16 cellular contexts compared by ENCODE assay signal in genomic region chr12:55909513-55909884, GRCh38. TPM values are rescaled to one million over a fixed set of nuclear protein-coding genes. Genes with fewer than 3 reads are reported as not detected.
DNase-seq lines count a peak whose midpoint lies in the region; ATAC-seq and TF ChIP-seq lines count a peak whose summit lies in the region.
"Had no signal": no experiment of that assay in that cellular context is flagged by ENCODE, and none has a peak within 500 bp of the region (broad histone marks: within the 10 kb centered on the region; RNA-seq: fewer than 3 reads in every experiment).

No MANE protein-coding gene starts in this region.

- H3K27ac ChIP-seq in HUES48 (ENCODE audit: low read depth, low read length) (peak overlapping the region; percentile 46), breast epithelium (peak overlapping the region; percentile 55 to 57), osteoblast (ENCODE audit: low read depth, low read length) (peak overlapping the region; percentile 62)
- H3K27ac ChIP-seq: psoas muscle had no signal

- no peak for TF ChIP-seq CTCF in breast epithelium (IDR thresholded peaks at IDR 0.05)
- TF ChIP-seq CTCF in osteoblast (IDR thresholded peaks at IDR 0.05; ENCODE audit: extremely low read depth, low read depth, low read length), result no peak

- intact Hi-C loops in breast epithelium (cut with DNase I; ENCODE audit: low total_unique reads), result no loop called here

- H3K27me3 ChIP-seq in HUES48 (ENCODE audit: control insufficient read depth, insufficient read depth, low read length), result no peaks in the 10 kb centered on the region
- no peaks in the 10 kb centered on the region for H3K27me3 ChIP-seq in breast epithelium
- no peaks in the 10 kb centered on the region for H3K27me3 ChIP-seq in osteoblast (ENCODE audit: insufficient read depth, low read length)

- H3K4me3 ChIP-seq in HUES48 (ENCODE audit: low read depth, low read length), result no peak overlapping the region
- H3K4me3 ChIP-seq in breast epithelium, result peak overlapping the region in 1 of 3 donors; percentile 4
- no peak overlapping the region for H3K4me3 ChIP-seq in osteoblast (ENCODE audit: insufficient read depth, low read length)
- H3K4me3 ChIP-seq: psoas muscle had no signal

- H3K9ac ChIP-seq in HUES48 (ENCODE audit: low read depth, low read length), result no peak overlapping the region

- ATAC-seq in HG02642 (IDR thresholded peaks at IDR 0.05; ENCODE audit: poor library complexity, unreplicated experiment) (no peak), GM21825 (IDR thresholded peaks at IDR 0.05; ENCODE audit: unreplicated experiment) (no peak)
- ATAC-seq: CD8-positive, alpha-beta T cell; left colon; psoas muscle; stimulated activated naive CD8-positive, alpha-beta T cell treated with anti-CD3 and anti-CD28 coated beads, Interleukin-15, amount 100 ng/mL, for 72 hours had no signal

- no peak for TF ChIP-seq POLR2A in breast epithelium (IDR thresholded peaks at IDR 0.05)

- H3K4me1 ChIP-seq in HUES48 (ENCODE audit: control insufficient read depth, insufficient read depth, low read length), result 0 out of 2 replicates have a peak, but pooled peaks cover 6% of the 10 kb centered on the region
- no peaks in the 10 kb centered on the region for H3K4me1 ChIP-seq in breast epithelium
- peaks cover 14% of the 10 kb centered on the region for H3K4me1 ChIP-seq in osteoblast (ENCODE audit: insufficient read depth, low read length)
- H3K4me1 ChIP-seq: psoas muscle had no signal

- DNase-seq in breast epithelium (ENCODE audit: low spot score in 2 of 2), result no peak
- no peak for DNase-seq in osteoblast (ENCODE audit: insufficient read length, low spot score, missing footprints)
- no peak for DNase-seq in ureter (ENCODE audit: low spot score)
- DNase-seq: activated CD8-positive, alpha-beta memory T cell treated with anti-CD3 and anti-CD28 coated beads, Interleukin-2, amount 50 U/mL, for 4 hours; CD8-positive, alpha-beta T cell; KG1; left colon; NCI-H187 treated with DMSO at 0.1 percent for 48 hours; NCI-H82; psoas muscle; SHP77; stimulated activated CD4-positive, alpha-beta T cell treated with anti-CD3 and anti-CD28 coated beads, Interleukin-4, amount 100 ng/mL, for 1 hour; stimulated activated naive CD8-positive, alpha-beta T cell treated with anti-CD3 and anti-CD28 coated beads, Interleukin-15, amount 100 ng/mL, for 72 hours had no signal

- peaks cover 20% of the 10 kb centered on the region for H3K36me3 ChIP-seq in HUES48 (ENCODE audit: control insufficient read depth, insufficient read depth, low read length)
- no peaks in the 10 kb centered on the region for H3K36me3 ChIP-seq in breast epithelium
- peaks cover 5% of the 10 kb centered on the region for H3K36me3 ChIP-seq in osteoblast (ENCODE audit: insufficient read depth, low read length)

- H4K20me1 ChIP-seq in osteoblast (ENCODE audit: insufficient read depth, low read length), result peaks cover 4% of the 10 kb centered on the region

- H3K4me2 ChIP-seq in osteoblast (ENCODE audit: insufficient read depth, low read length), result no peak overlapping the region

- H2AFZ ChIP-seq in osteoblast (ENCODE audit: low read length), result no peak overlapping the region

- H3K9me3 ChIP-seq in HUES48 (ENCODE audit: control insufficient read depth, insufficient read depth, low read length) (no peaks in the 10 kb centered on the region), breast epithelium (no peaks in the 10 kb centered on the region), osteoblast (ENCODE audit: low read depth, low read length) (no peaks in the 10 kb centered on the region)
- H3K9me3 ChIP-seq: psoas muscle had no signal

- H3K79me2 ChIP-seq in osteoblast (ENCODE audit: insufficient read depth, low read length), result peaks cover 19% of the 10 kb centered on the region

RNA-seq across cellular contexts. Expression of gene PYM1, which starts 18.2 kb away (rescaled TPM):
- total RNA-seq in breast epithelium (10 to 100 TPM; 25.9 to 38.1 (median 33.0) TPM), osteoblast (25.0 and 31.5 TPM in 2 replicates), ureter (40.9 TPM)

RNA-seq across cellular contexts. Expression of gene DGKA, which starts 21.5 kb away (rescaled TPM):
- total RNA-seq in breast epithelium, result 10 to 100 TPM; 25.1 to 50.5 (median 44.2) TPM
- 32.6 and 36.5 TPM in 2 replicates for total RNA-seq in osteoblast
- 155 TPM for total RNA-seq in ureter

RNA-seq across cellular contexts. Expression of gene PMEL, which starts 56.3 kb away (rescaled TPM):
- total RNA-seq in breast epithelium (10 to 100 TPM in 1 of 3 donors, 1 to 10 TPM in 2; 4.7 to 18.7 (median 7.4) TPM), osteoblast (0.59 and 0.72 TPM in 2 replicates), ureter (5.8 TPM)
- total RNA-seq: CD8-positive, alpha-beta T cell had no signal

RNA-seq across cellular contexts. Expression of gene CDK2, which starts 57.1 kb away (rescaled TPM):
- total RNA-seq in breast epithelium, result 10 to 100 TPM in 2 of 3 donors, 1 to 10 TPM in 1; 8.2 to 27.2 (median 27.1) TPM
- 13.0 and 13.4 TPM in 2 replicates for total RNA-seq in osteoblast
- total RNA-seq in ureter, result 23.2 TPM
